In genomic region chr6:35919827-35920751, GRCh38 we compare ENCODE assay signal across 1 cellular context.
A peak's percentile ranks its signal among the peaks of the same experiment; 100 is the strongest.
TF ChIP-seq lines count a peak whose summit lies in the region.

No MANE protein-coding gene starts in this region.

TF ChIP-seq in H1, 55 proteins besides CTCF, POLR2A, EP300 and RAD21:
- peak; percentile 50 for TF ChIP-seq KDM4A (IDR thresholded peaks at IDR 0.05; ENCODE audit: low read depth, low read length, severe bottlenecking)
- TF ChIP-seq POLR2AphosphoS5 (IDR thresholded peaks at IDR 0.05; ENCODE audit: low read depth, low read length), result no peak
- no peak for TF ChIP-seq RXRA (IDR thresholded peaks at IDR 0.05; ENCODE audit: insufficient read depth, low read depth, low read length)
- peak; percentile 85 for TF ChIP-seq MAX (IDR thresholded peaks at IDR 0.05)
- no peak for TF ChIP-seq HDAC6 (IDR thresholded peaks at IDR 0.05; ENCODE audit: low read depth, low read length)
- peak; percentile 34 for TF ChIP-seq ASH2L (IDR thresholded peaks at IDR 0.05; ENCODE audit: low read length)
- peak; percentile 52 for TF ChIP-seq SAP30 (IDR thresholded peaks at IDR 0.05; ENCODE audit: insufficient read depth, insufficient replicate concordance, low read length)
- 0 out of 2 replicates have a peak, but pooled peaks have one; percentile 35 for TF ChIP-seq CEBPB (IDR thresholded peaks at IDR 0.05; ENCODE audit: low read depth, low read length)
- 0 out of 2 replicates have a peak, but pooled peaks have one; percentile 4 for TF ChIP-seq TBP (IDR thresholded peaks at IDR 0.05; ENCODE audit: low read depth, low read length)
- TF ChIP-seq ZNF274 (IDR thresholded peaks at IDR 0.05; ENCODE audit: borderline replicate concordance, extremely low read depth, low read length), result no peak
- TF ChIP-seq E2F6 (IDR thresholded peaks at IDR 0.05), result peak; percentile 26; the same call in 1 of the 2 replicates
- no peak for TF ChIP-seq CHD2 (IDR thresholded peaks at IDR 0.05; ENCODE audit: low read length)
- TF ChIP-seq SIX5 (IDR thresholded peaks at IDR 0.05; ENCODE audit: low read depth, low read length), result no peak
- TF ChIP-seq JUN (IDR thresholded peaks at IDR 0.05; ENCODE audit: low read depth, low read length), result no peak
TF ChIP-seq in H1: peak in this region for 7.
